ENCODE assay signal across 9 cellular contexts in genomic region chr13:20942938-20943518, GRCh38. TPM values are rescaled to one million over a fixed set of nuclear protein-coding genes. Genes with fewer than 3 reads are reported as not detected.
DNase-seq lines count a peak whose midpoint lies in the region; ATAC-seq and TF ChIP-seq lines count a peak whose summit lies in the region.
"Had no signal": no experiment of that assay in that cellular context is flagged by ENCODE, and none has a peak within 500 bp of the region (broad histone marks: within the 10 kb centered on the region; RNA-seq: fewer than 3 reads in every experiment).

No MANE protein-coding gene starts in this region.

- peak overlapping the region; percentile 60 for H3K27ac ChIP-seq in HL-60 (replicated peaks)
- peak overlapping the region; percentile 6 for H3K27ac ChIP-seq in caudate nucleus (ENCODE audit: low read depth, low read length)
- H3K27ac ChIP-seq in mucosa of rectum (ENCODE audit: low read depth in 2 of 2, low read length in 2 of 2) = peak overlapping the region; percentile 46 to 75
- peak overlapping the region; percentile 19 to 64 for H3K27ac ChIP-seq in thoracic aorta

- H3K9me3 ChIP-seq in mucosa of rectum (ENCODE audit: control insufficient read depth in 2 of 2, low read length in 2 of 2) (no peaks in the 10 kb centered on the region), thoracic aorta (no peaks in the 10 kb centered on the region)

- DNase-seq in HL-60 (ENCODE audit: low read depth in 1 of 2, low spot score in 1 of 2) (no peak), caudate nucleus (lab: John Stamatoyannopoulos, UW) (no peak), thoracic aorta (ENCODE audit: low spot score) (no peak), 8988T (no peak), NCI-H82 (lab: John Stamatoyannopoulos, UW) (no peak)
- no peak for DNase-seq in activated naive CD4-positive, alpha-beta T cell treated with anti-CD3 and anti-CD28 coated beads, Interleukin-2, amount 50 U/mL, for 16 hours
- DNase-seq: NCI-H1417 treated with DMSO at 0.1 percent for 48 hours had no signal

- no peaks in the 10 kb centered on the region for H3K27me3 ChIP-seq in HL-60 (ENCODE audit: insufficient read depth, poor library complexity, severe bottlenecking)
- H3K27me3 ChIP-seq in mucosa of rectum (ENCODE audit: control insufficient read depth in 2 of 2, insufficient read depth in 2 of 2, low read length in 2 of 2) = no peaks in the 10 kb centered on the region
- no peaks in the 10 kb centered on the region for H3K27me3 ChIP-seq in thoracic aorta (replicated peaks; ENCODE audit: insufficient read depth)

- TF ChIP-seq CTCF in HL-60 (IDR thresholded peaks at IDR 0.05; ENCODE audit: insufficient read depth, low read length) = no peak
- TF ChIP-seq CTCF in thoracic aorta (IDR thresholded peaks at IDR 0.05) = no peak

- H3K9ac ChIP-seq in mucosa of rectum (ENCODE audit: low read depth in 1 of 2, low read length in 2 of 2) = peak overlapping the region in 1 of 2 donors; percentile 24

- no peaks in the 10 kb centered on the region for H3K36me3 ChIP-seq in mucosa of rectum (ENCODE audit: control insufficient read depth in 2 of 2, insufficient read depth in 2 of 2, low read length in 2 of 2)
- H3K36me3 ChIP-seq in thoracic aorta = no peaks in the 10 kb centered on the region

- H3K4me3 ChIP-seq in HL-60 (replicated peaks; ENCODE audit: insufficient read depth, low read length) (peak overlapping the region; percentile 0; the same call in 1 of the 2 replicates), mucosa of rectum (ENCODE audit: low read length in 2 of 2) (peak overlapping the region; percentile 1 to 43), thoracic aorta (peak overlapping the region; percentile 23)

- peaks cover 7% of the 10 kb centered on the region in 2 donors for H3K4me1 ChIP-seq in mucosa of rectum (ENCODE audit: control insufficient read depth in 2 of 2, insufficient read depth in 2 of 2, low read length in 2 of 2)
- peaks cover 0 to 13% of the 10 kb centered on the region in 2 donors for H3K4me1 ChIP-seq in thoracic aorta (ENCODE audit: control insufficient read depth in 1 of 2, low read depth in 2 of 2)

- ATAC-seq in thoracic aorta (ENCODE audit: insufficient number of reproducible peaks, low FRiP score, low read depth) (no peak), HG02623 (IDR thresholded peaks at IDR 0.05; ENCODE audit: unreplicated experiment) (no peak)

RNA-seq across cellular contexts. Expression of gene XPO4, which starts 40.5 kb away (rescaled TPM):
- total RNA-seq in thoracic aorta = 10 to 100 TPM; 19.3 to 24.8 TPM

Comparison
In these comparisons a context has a peak if more than half of its experiments do, and no peak if none do; other contexts are left out.
1. H3K27ac ChIP-seq: peak in every context shown above with its lines; median percentile 60 in mucosa of rectum; 60 in HL-60; 42 in thoracic aorta; 6 in caudate nucleus.